32 cellular contexts compared by ENCODE assay signal in genomic region chrX:111560801-111561200, GRCh38. TPM values are rescaled to one million over a fixed set of nuclear protein-coding genes. Genes with fewer than 3 reads are reported as not detected.
"Had no signal": no experiment of that assay in that cellular context is flagged by ENCODE, and none has a peak within 500 bp of the region (broad histone marks: within the 10 kb centered on the region; RNA-seq: fewer than 3 reads in every experiment).

No MANE protein-coding gene starts in this region.

- H3K4me1 ChIP-seq: esophagus squamous epithelium, heart right ventricle, left lung, prostate gland, right atrium auricular region, stomach, thyroid gland had no signal

- ATAC-seq: effector memory CD8-positive, alpha-beta T cell; heart right ventricle; left cardiac atrium; left lung; naive thymus-derived CD4-positive, alpha-beta T cell; sciatic nerve; stimulated activated effector memory CD8-positive, alpha-beta T cell treated with anti-CD3 and anti-CD28 coated beads, Interleukin-12 subunit alpha, Interleukin-12 subunit beta, amount 100 ng/mL, for 72 hours had no signal

- H3K4me3 ChIP-seq: esophagus squamous epithelium, heart right ventricle, left lung, prostate gland, right atrium auricular region, smooth muscle cell, stomach, thyroid gland had no signal

- H3K4me2 ChIP-seq: smooth muscle cell had no signal

- H3K9me3 ChIP-seq: esophagus squamous epithelium, heart right ventricle, left lung, prostate gland, right atrium auricular region, thyroid gland had no signal

- H3K36me3 ChIP-seq: esophagus squamous epithelium, heart right ventricle, left lung, prostate gland, right atrium auricular region, stomach, thyroid gland had no signal

- H3K4me3 Mint-ChIP-seq: effector memory CD8-positive, alpha-beta T cell; naive thymus-derived CD4-positive, alpha-beta T cell; stimulated activated effector memory CD8-positive, alpha-beta T cell treated with anti-CD3 and anti-CD28 coated beads, Interleukin-12 subunit alpha, Interleukin-12 subunit beta, amount 100 ng/mL, for 72 hours; type B pancreatic cell had no signal

- H3K27me3 Mint-ChIP-seq: effector memory CD8-positive, alpha-beta T cell; type B pancreatic cell had no signal

- H3K36me3 Mint-ChIP-seq: naive thymus-derived CD4-positive, alpha-beta T cell; stimulated activated effector memory CD8-positive, alpha-beta T cell treated with anti-CD3 and anti-CD28 coated beads, Interleukin-12 subunit alpha, Interleukin-12 subunit beta, amount 100 ng/mL, for 72 hours; type B pancreatic cell had no signal

- H3K9me3 Mint-ChIP-seq: effector memory CD8-positive, alpha-beta T cell; stimulated activated effector memory CD8-positive, alpha-beta T cell treated with anti-CD3 and anti-CD28 coated beads, Interleukin-12 subunit alpha, Interleukin-12 subunit beta, amount 100 ng/mL, for 72 hours; type B pancreatic cell had no signal

- DNase-seq: cortex of kidney; effector memory CD8-positive, alpha-beta T cell; erythroblast; esophagus squamous epithelium; foreskin melanocyte; glutamatergic neuron; heart right ventricle; hippocampal formation; left cardiac atrium; left lung; mesenchymal stem cell; midbrain; naive thymus-derived CD4-positive, alpha-beta T cell; nucleus accumbens; stimulated activated CD4-positive, alpha-beta T cell treated with anti-CD3 and anti-CD28 coated beads, Interleukin-12 subunit alpha, Interleukin-12 subunit beta, amount 100 ng/mL, for 4 hours; stimulated activated CD4-positive, alpha-beta T cell treated with anti-CD3 and anti-CD28 coated beads, Interleukin-1b, Interleukin-23, amount 100 ng/mL, for 48 hours; stimulated activated CD4-positive, alpha-beta T cell treated with anti-CD3 and anti-CD28 coated beads, Interleukin-4, amount 100 ng/mL, for 1 hour; stimulated activated naive CD4-positive, alpha-beta T cell treated with Interleukin-2 at 50 U/mL for 16 hours; stomach; thyroid gland had no signal

- H3K27me3 ChIP-seq: esophagus squamous epithelium, left lung, right atrium auricular region, stomach, thyroid gland had no signal

- H3K27ac Mint-ChIP-seq: effector memory CD8-positive, alpha-beta T cell; naive thymus-derived CD4-positive, alpha-beta T cell; stimulated activated effector memory CD8-positive, alpha-beta T cell treated with anti-CD3 and anti-CD28 coated beads, Interleukin-12 subunit alpha, Interleukin-12 subunit beta, amount 100 ng/mL, for 72 hours; type B pancreatic cell had no signal

- H3K27ac ChIP-seq: esophagus squamous epithelium, heart right ventricle, left lung, prostate gland, right atrium auricular region, stomach, thyroid gland had no signal

- H3K4me1 Mint-ChIP-seq: naive thymus-derived CD4-positive, alpha-beta T cell; nephron; stimulated activated effector memory CD8-positive, alpha-beta T cell treated with anti-CD3 and anti-CD28 coated beads, Interleukin-12 subunit alpha, Interleukin-12 subunit beta, amount 100 ng/mL, for 72 hours had no signal

RNA-seq across cellular contexts. Expression of gene SERTM2, which starts 49.4 kb away (rescaled TPM):
- total RNA-seq: dermis microvascular lymphatic vessel endothelial cell; esophagus squamous epithelium; heart right ventricle; kidney epithelial cell; left cardiac atrium; lung microvascular endothelial cell; naive thymus-derived CD4-positive, alpha-beta T cell; osteocyte; right atrium auricular region; subcutaneous adipose tissue; thyroid gland had no signal
